1 cellular context compared by ENCODE assay signal in genomic region chr7:75729851-75730274, GRCh38.
TF ChIP-seq lines count a peak whose summit lies in the region.

No MANE protein-coding gene starts in this region.

TF ChIP-seq in HCT116, 20 proteins besides CTCF, POLR2A, EP300 and RAD21 (continued from another document):
- TF ChIP-seq, protein P1, sequence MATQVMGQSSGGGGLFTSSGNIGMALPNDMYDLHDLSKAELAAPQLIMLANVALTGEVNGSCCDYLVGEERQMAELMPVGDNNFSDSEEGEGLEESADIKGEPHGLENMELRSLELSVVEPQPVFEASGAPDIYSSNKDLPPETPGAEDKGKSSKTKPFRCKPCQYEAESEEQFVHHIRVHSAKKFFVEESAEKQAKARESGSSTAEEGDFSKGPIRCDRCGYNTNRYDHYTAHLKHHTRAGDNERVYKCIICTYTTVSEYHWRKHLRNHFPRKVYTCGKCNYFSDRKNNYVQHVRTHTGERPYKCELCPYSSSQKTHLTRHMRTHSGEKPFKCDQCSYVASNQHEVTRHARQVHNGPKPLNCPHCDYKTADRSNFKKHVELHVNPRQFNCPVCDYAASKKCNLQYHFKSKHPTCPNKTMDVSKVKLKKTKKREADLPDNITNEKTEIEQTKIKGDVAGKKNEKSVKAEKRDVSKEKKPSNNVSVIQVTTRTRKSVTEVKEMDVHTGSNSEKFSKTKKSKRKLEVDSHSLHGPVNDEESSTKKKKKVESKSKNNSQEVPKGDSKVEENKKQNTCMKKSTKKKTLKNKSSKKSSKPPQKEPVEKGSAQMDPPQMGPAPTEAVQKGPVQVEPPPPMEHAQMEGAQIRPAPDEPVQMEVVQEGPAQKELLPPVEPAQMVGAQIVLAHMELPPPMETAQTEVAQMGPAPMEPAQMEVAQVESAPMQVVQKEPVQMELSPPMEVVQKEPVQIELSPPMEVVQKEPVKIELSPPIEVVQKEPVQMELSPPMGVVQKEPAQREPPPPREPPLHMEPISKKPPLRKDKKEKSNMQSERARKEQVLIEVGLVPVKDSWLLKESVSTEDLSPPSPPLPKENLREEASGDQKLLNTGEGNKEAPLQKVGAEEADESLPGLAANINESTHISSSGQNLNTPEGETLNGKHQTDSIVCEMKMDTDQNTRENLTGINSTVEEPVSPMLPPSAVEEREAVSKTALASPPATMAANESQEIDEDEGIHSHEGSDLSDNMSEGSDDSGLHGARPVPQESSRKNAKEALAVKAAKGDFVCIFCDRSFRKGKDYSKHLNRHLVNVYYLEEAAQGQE (IDR thresholded peaks at IDR 0.05; ENCODE audit: low read depth), result no peak
- TF ChIP-seq CEBPB (IDR thresholded peaks at IDR 0.05; ENCODE audit: low read depth), result no peak
- TF ChIP-seq TCF7L2 (IDR thresholded peaks at IDR 0.05; ENCODE audit: borderline replicate concordance, extremely low read depth, insufficient read depth, insufficient read length), result no peak
- no peak for TF ChIP-seq CBX3 (IDR thresholded peaks at IDR 0.05; ENCODE audit: low read depth)
- TF ChIP-seq SRF (IDR thresholded peaks at IDR 0.05; ENCODE audit: low read depth), result no peak
- no peak for TF ChIP-seq ZFX (IDR thresholded peaks at IDR 0.05)
- no peak for TF ChIP-seq SIN3A (IDR thresholded peaks at IDR 0.05; ENCODE audit: low read depth)
- no peak for TF ChIP-seq ATF3 (IDR thresholded peaks at IDR 0.05)
- TF ChIP-seq JUND (IDR thresholded peaks at IDR 0.05), result no peak
- TF ChIP-seq, protein P2, sequence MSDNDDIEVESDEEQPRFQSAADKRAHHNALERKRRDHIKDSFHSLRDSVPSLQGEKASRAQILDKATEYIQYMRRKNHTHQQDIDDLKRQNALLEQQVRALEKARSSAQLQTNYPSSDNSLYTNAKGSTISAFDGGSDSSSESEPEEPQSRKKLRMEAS (IDR thresholded peaks at IDR 0.05), result no peak
